11 cellular contexts compared by ENCODE assay signal in genomic region chr19:51440846-51441409, GRCh38. TPM values are rescaled to one million over a fixed set of nuclear protein-coding genes. Genes with fewer than 3 reads are reported as not detected.
DNase-seq lines count a peak whose midpoint lies in the region; ATAC-seq and TF ChIP-seq lines count a peak whose summit lies in the region.
"Had no signal": no experiment of that assay in that cellular context is flagged by ENCODE, and none has a peak within 500 bp of the region (broad histone marks: within the 10 kb centered on the region; RNA-seq: fewer than 3 reads in every experiment).

No MANE protein-coding gene starts in this region.

- no peak overlapping the region for H4K91ac ChIP-seq in trophoblast cell (ENCODE audit: low read depth, low read length)

- peaks cover 12% of the 10 kb centered on the region for H3K27me3 Mint-ChIP-seq in CD4-positive, CD25-positive, alpha-beta regulatory T cell
- H3K27me3 Mint-ChIP-seq in Calu3 (ENCODE audit: unreplicated experiment): peaks cover 99% of the 10 kb centered on the region

- WGBS in trophoblast cell (ENCODE audit: extremely low coverage, insufficient coverage, insufficient read length): no CpG with 5 or more reads among the region's 11 CpGs
- 34 to 44% (median 38%) methylated on average over 11 of the region's 11 CpGs for WGBS in ovary, 3 donors

- peak overlapping the region; percentile 73 for H3K27ac ChIP-seq in CD4-positive, CD25-positive, alpha-beta regulatory T cell (ENCODE audit: insufficient read depth, low read length, poor library complexity, severe bottlenecking)
- no peak overlapping the region for H3K27ac ChIP-seq in trophoblast cell (ENCODE audit: low read depth, low read length)
- no peak overlapping the region for H3K27ac ChIP-seq in ovary

- H4K8ac ChIP-seq in trophoblast cell (ENCODE audit: low read depth, low read length): no peak overlapping the region

- no peak overlapping the region for H2BK12ac ChIP-seq in trophoblast cell (ENCODE audit: low read length)

- ATAC-seq in CD4-positive, CD25-positive, alpha-beta regulatory T cell (ENCODE audit: low read depth in 2 of 2): no peak

- H3K36me3 ChIP-seq in CD4-positive, CD25-positive, alpha-beta regulatory T cell (ENCODE audit: control insufficient read depth, insufficient read depth, low read length): no peaks in the 10 kb centered on the region
- H3K36me3 ChIP-seq in trophoblast cell (ENCODE audit: control insufficient read depth in 1 of 2, insufficient read depth in 2 of 2, low read length in 2 of 2): no peaks in the 10 kb centered on the region
- no peaks in the 10 kb centered on the region for H3K36me3 ChIP-seq in ovary

- peak overlapping the region; percentile 90 to 93 (median 91) for H3K27ac Mint-ChIP-seq in CD4-positive, CD25-positive, alpha-beta regulatory T cell
- H3K27ac Mint-ChIP-seq in Calu3 (ENCODE audit: unreplicated experiment): no peak overlapping the region

- H2AFZ ChIP-seq in trophoblast cell (ENCODE audit: insufficient read depth, low read length, poor library complexity): no peak overlapping the region

- no peak overlapping the region for H4K12ac ChIP-seq in trophoblast cell (ENCODE audit: low read depth, low read length)

- H3K9ac ChIP-seq in trophoblast cell (ENCODE audit: low read length): no peak overlapping the region

- CTCF ChIA-PET in Calu3 (lab: Charles Lee): interaction anchor here (0.5 to 1.5 kb wide), 3 partner anchors 21 to 216 kb away, joined by 3 to 8 read pairs (median 3); no protein-coding TSS in a partner anchor

- H3K79me1 ChIP-seq in trophoblast cell (ENCODE audit: low read length): no peaks in the 10 kb centered on the region

- TF ChIP-seq POLR2A in ovary (IDR thresholded peaks at IDR 0.05): no peak

- H2AK5ac ChIP-seq in trophoblast cell (ENCODE audit: low read length): no peak overlapping the region

- H3K9me3 Mint-ChIP-seq in CD4-positive, CD25-positive, alpha-beta regulatory T cell: peaks cover 0 to 2% (median 0%) of the 10 kb centered on the region in 7 donors
- H3K9me3 Mint-ChIP-seq in Calu3 (ENCODE audit: low read depth, unreplicated experiment): no peaks in the 10 kb centered on the region

- H3K4me1 Mint-ChIP-seq in CD4-positive, CD25-positive, alpha-beta regulatory T cell: peaks cover 0 to 44% (median 26%) of the 10 kb centered on the region in 4 donors
- H3K4me1 Mint-ChIP-seq in Calu3 (ENCODE audit: low read depth, unreplicated experiment): peaks cover 24% of the 10 kb centered on the region

- peak overlapping the region; percentile 77 for H3K4me3 ChIP-seq in CD4-positive, CD25-positive, alpha-beta regulatory T cell (ENCODE audit: low read depth, low read length)
- H3K4me3 ChIP-seq in trophoblast cell (ENCODE audit: low read depth, low read length) (no peak overlapping the region), ovary (no peak overlapping the region)

- H3K14ac ChIP-seq in trophoblast cell (ENCODE audit: low read length): no peak overlapping the region

- H3K4me3 Mint-ChIP-seq in CD4-positive, CD25-positive, alpha-beta regulatory T cell: peak overlapping the region; percentile 65 to 88 (median 82)
- H3K4me3 Mint-ChIP-seq in Calu3 (ENCODE audit: low read depth, unreplicated experiment): no peak overlapping the region

- no peak overlapping the region for H3K4ac ChIP-seq in trophoblast cell (ENCODE audit: low read depth, low read length)

- no peak overlapping the region for H2BK120ac ChIP-seq in trophoblast cell (ENCODE audit: insufficient read depth, low read length, poor library complexity)

- peaks cover 25% of the 10 kb centered on the region for H3K4me1 ChIP-seq in CD4-positive, CD25-positive, alpha-beta regulatory T cell (ENCODE audit: control insufficient read depth, insufficient read depth, low read length, poor library complexity, severe bottlenecking)
- H3K4me1 ChIP-seq in trophoblast cell (ENCODE audit: control insufficient read depth in 1 of 2, insufficient read depth in 2 of 2, low read length in 2 of 2): no peaks in the 10 kb centered on the region
- no peaks in the 10 kb centered on the region for H3K4me1 ChIP-seq in ovary (ENCODE audit: insufficient read depth)

- no peak for TF ChIP-seq CTCF in Calu3 (IDR thresholded peaks at IDR 0.05; ENCODE audit: unreplicated experiment)
- TF ChIP-seq CTCF in ovary (IDR thresholded peaks at IDR 0.05): no peak

- no peaks in the 10 kb centered on the region for H3K79me2 ChIP-seq in trophoblast cell (ENCODE audit: control insufficient read depth, insufficient read depth, low read length, poor library complexity)

- intact Hi-C loops in Calu3 (cut with micrococcal nuclease; ENCODE audit: unreplicated experiment): no loop called here
- intact Hi-C loops in ovary (cut with DNase I): no loop called here

- TF ChIP-seq EP300 in ovary (IDR thresholded peaks at IDR 0.05): no peak

- H3K23ac ChIP-seq in trophoblast cell (ENCODE audit: low read length): no peak overlapping the region

- no peak overlapping the region for H3K4me2 ChIP-seq in trophoblast cell (ENCODE audit: low read length)

- BruUV-seq in Calu3 (replicated peaks; lab: Mats Ljungman, UMichigan): no TSS peak

- H3K27me3 ChIP-seq in CD4-positive, CD25-positive, alpha-beta regulatory T cell (ENCODE audit: control insufficient read depth, insufficient read depth, low read length): no peaks in the 10 kb centered on the region
- H3K27me3 ChIP-seq in trophoblast cell (ENCODE audit: insufficient read depth, low read length) (no peaks in the 10 kb centered on the region), ovary (no peaks in the 10 kb centered on the region)

- H3K18ac ChIP-seq in trophoblast cell (ENCODE audit: low read length): no peak overlapping the region

- H2BK5ac ChIP-seq in trophoblast cell (ENCODE audit: low read depth, low read length, poor library complexity): no peak overlapping the region

- no peaks in the 10 kb centered on the region for H3K36me3 Mint-ChIP-seq in CD4-positive, CD25-positive, alpha-beta regulatory T cell
- no peaks in the 10 kb centered on the region for H3K36me3 Mint-ChIP-seq in Calu3 (ENCODE audit: insufficient read depth, unreplicated experiment)

- no peaks in the 10 kb centered on the region for H3K9me3 ChIP-seq in CD4-positive, CD25-positive, alpha-beta regulatory T cell (ENCODE audit: control insufficient read depth in 2 of 2, low read length in 2 of 2)
- no peaks in the 10 kb centered on the region for H3K9me3 ChIP-seq in trophoblast cell (ENCODE audit: insufficient read depth, low read depth, low read length)
- H3K9me3 ChIP-seq in ovary: no peaks in the 10 kb centered on the region

- no peak for DNase-seq in CD4-positive, CD25-positive, alpha-beta regulatory T cell
- DNase-seq in OCI-M1 (lab: John Stamatoyannopoulos, UW) (peak; percentile 48), trophoblast cell (no peak), NCI-H510A treated with DMSO at 0.1 percent for 48 hours (lab: John Stamatoyannopoulos, UW) (no peak), Calu3 (no peak), ovary (no peak)
- DNase-seq in activated effector memory CD4-positive, alpha-beta T cell treated with anti-CD3 and anti-CD28 coated beads, Interleukin-2, amount 50 U/mL, for 16 hours: peak; percentile 87
- DNase-seq in stimulated activated CD4-positive, alpha-beta T cell treated with anti-CD3 and anti-CD28 coated beads, Interleukin-12 subunit alpha, Interleukin-12 subunit beta, amount 100 ng/mL, for 4 hours: peak; percentile 54
- DNase-seq: GOT3, NCI-H345 had no signal

RNA-seq across cellular contexts. Expression of gene SIGLEC8, which starts 17.3 kb away (rescaled TPM):
- total RNA-seq in CD4-positive, CD25-positive, alpha-beta regulatory T cell: not detected
- polyA plus RNA-seq in CD4-positive, CD25-positive, alpha-beta regulatory T cell: not detected
- polyA plus RNA-seq in trophoblast cell (2013): not detected in 2 replicates
- total RNA-seq in Calu3 (2022): not detected in 2 replicates
- 1 to 10 TPM in 1 of 7 donors, under 1 TPM in 4, not detected in 2; 0.24 to 1.6 (median 0.92) TPM for total RNA-seq in ovary
- 1 to 10 TPM in 1 of 2 donors, under 1 TPM in 1; 0.05 to 1.6 TPM for polyA plus RNA-seq in ovary

RNA-seq across cellular contexts. Expression of gene SIGLEC10, which starts 23.5 kb away (rescaled TPM):
- 0.25 TPM for total RNA-seq in CD4-positive, CD25-positive, alpha-beta regulatory T cell
- under 1 TPM in 3 of 4 donors, not detected in 1; 0.15 to 0.37 (median 0.30) TPM for polyA plus RNA-seq in CD4-positive, CD25-positive, alpha-beta regulatory T cell
- polyA plus RNA-seq in trophoblast cell (2013): 0.03 TPM in 1 of 2 replicates, not detected in the other
- not detected in 2 replicates for total RNA-seq in Calu3 (2022)
- total RNA-seq in ovary: 1 to 10 TPM; 1.4 to 9.4 (median 4.6) TPM
- polyA plus RNA-seq in ovary: 1 to 10 TPM in 1 of 2 donors, under 1 TPM in 1; 0.30 to 1.3 TPM

RNA-seq across cellular contexts. Expression of gene CEACAM18, which starts 37.4 kb away (rescaled TPM):
- total RNA-seq in CD4-positive, CD25-positive, alpha-beta regulatory T cell: not detected
- not detected for polyA plus RNA-seq in CD4-positive, CD25-positive, alpha-beta regulatory T cell
- polyA plus RNA-seq in trophoblast cell (2013): not detected in 2 replicates
- total RNA-seq in Calu3 (2022) (not detected in 2 replicates), ovary (not detected)
- polyA plus RNA-seq in ovary: not detected

RNA-seq across cellular contexts. Expression of gene C19orf84, which starts 50.5 kb away (rescaled TPM):
- total RNA-seq in CD4-positive, CD25-positive, alpha-beta regulatory T cell: not detected
- polyA plus RNA-seq in CD4-positive, CD25-positive, alpha-beta regulatory T cell: not detected
- 0.05 and 0.06 TPM in 2 replicates for polyA plus RNA-seq in trophoblast cell (2013)
- total RNA-seq in Calu3 (2022): not detected in 2 replicates
- total RNA-seq in ovary: not detected
- polyA plus RNA-seq in ovary: under 1 TPM in 1 of 2 donors, not detected in 1; 0.47 TPM
- polyA plus RNA-seq: small intestine had no signal

RNA-seq across cellular contexts. Expression of gene LIM2, which starts 53.2 kb away (rescaled TPM):
- total RNA-seq in CD4-positive, CD25-positive, alpha-beta regulatory T cell: not detected
- not detected for polyA plus RNA-seq in CD4-positive, CD25-positive, alpha-beta regulatory T cell
- polyA plus RNA-seq in trophoblast cell (2013): not detected in 2 replicates
- total RNA-seq in Calu3 (2022): not detected in 2 replicates
- total RNA-seq in ovary: not detected
- polyA plus RNA-seq in ovary: not detected
- polyA plus RNA-seq: small intestine had no signal

Comparison
In these comparisons a context has a peak if more than half of its experiments do, and no peak if none do; other contexts are left out.
1. DNase-seq: peak in OCI-M1 (single experiment), activated effector memory CD4-positive, alpha-beta T cell treated with anti-CD3 and anti-CD28 coated beads, Interleukin-2, amount 50 U/mL, for 16 hours (single experiment) and stimulated activated CD4-positive, alpha-beta T cell treated with anti-CD3 and anti-CD28 coated beads, Interleukin-12 subunit alpha, Interleukin-12 subunit beta, amount 100 ng/mL, for 4 hours (single experiment); none in CD4-positive, CD25-positive, alpha-beta regulatory T cell (0 of 3), trophoblast cell (0 of 2), NCI-H510A treated with DMSO at 0.1 percent for 48 hours (single experiment), Calu3 (single experiment) and ovary (0 of 5).